ENCODE assay signal across 8 cellular contexts in the genomic region with DNA sequence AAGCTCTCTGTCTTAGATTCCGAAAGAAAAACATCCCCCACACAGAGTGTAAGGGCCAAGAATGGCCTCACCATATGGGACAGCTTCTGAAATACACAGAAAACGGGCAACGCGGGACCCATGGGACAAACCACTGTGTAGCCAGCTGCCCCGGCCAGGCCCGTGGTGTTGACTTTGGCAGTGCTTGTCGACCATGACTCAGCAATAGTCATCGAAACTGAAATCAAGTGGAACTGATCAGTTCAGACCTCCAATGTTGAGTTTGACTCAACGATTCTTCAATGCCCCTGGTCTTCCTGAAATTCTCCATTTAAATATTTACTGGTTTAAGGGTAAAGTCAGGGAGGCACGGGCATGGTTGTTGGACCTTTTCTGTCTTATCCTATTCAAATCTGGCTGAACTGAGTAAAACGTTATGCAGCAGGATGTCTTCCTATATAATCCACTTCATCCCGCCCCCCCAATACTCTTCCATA. TPM values are rescaled to one million over a fixed set of nuclear protein-coding genes. Genes with fewer than 3 reads are reported as not detected.
DNase-seq lines count a peak whose midpoint lies in the region; ATAC-seq and TF ChIP-seq lines count a peak whose summit lies in the region.

No MANE protein-coding gene starts in this region.

- intact Hi-C loops in A673 (cut with micrococcal nuclease; ENCODE audit: unreplicated experiment), result no loop called here
- intact Hi-C loops in lower leg skin (cut with DNase I; ENCODE audit: low total_unique reads), result no loop called here

- no peak for TF ChIP-seq RAD21 in Ishikawa (IDR thresholded peaks at IDR 0.05; ENCODE audit: low read depth)

- CTCF ChIA-PET in A673 (lab: Charles Lee), result no interaction called here

- no peak for TF ChIP-seq POLR2A in lower leg skin (IDR thresholded peaks at IDR 0.05)

- H3K9me3 ChIP-seq in A673 (ENCODE audit: low read depth, low read length, poor library complexity, severe bottlenecking), result no peaks in the 10 kb centered on the region

- H3K4me3 ChIP-seq in A673 (ENCODE audit: low read depth, low read length, poor library complexity, severe bottlenecking) (no peak overlapping the region), lower leg skin (ENCODE audit: low read depth, poor library complexity, severe bottlenecking) (no peak overlapping the region)

- peak overlapping the region; percentile 38 for H3K27ac ChIP-seq in A673 (ENCODE audit: low read depth, low read length, poor library complexity, severe bottlenecking)

- POLR2A ChIA-PET in A673 (lab: Charles Lee; ENCODE audit: low non-redundant PET), result no interaction called here

- no peak for TF ChIP-seq EP300 in Ishikawa (IDR thresholded peaks at IDR 0.05; ENCODE audit: borderline replicate concordance)

- TF ChIP-seq CTCF in A673 (conservative IDR thresholded peaks at IDR 0.05; ENCODE audit: low read depth, low read length), result no peak
- TF ChIP-seq CTCF in lower leg skin (IDR thresholded peaks at IDR 0.05), result no peak

- 63 to 64% methylated on average over 12 of the region's 12 CpGs for WGBS in lower leg skin, 2 donors

- BruUV-seq in A673 (replicated peaks; lab: Mats Ljungman, UMichigan), result no TSS peak

- H3K4me1 ChIP-seq in A673 (ENCODE audit: insufficient read depth, low read length, poor library complexity, severe bottlenecking), result peaks cover 21% of the 10 kb centered on the region

- H3K27me3 ChIP-seq in A673 (replicated peaks; ENCODE audit: insufficient read depth, low read depth, low read length, poor library complexity), result no peaks in the 10 kb centered on the region

- ATAC-seq in HG03175 (IDR thresholded peaks at IDR 0.05; ENCODE audit: unreplicated experiment) (no peak), GM21619 (IDR thresholded peaks at IDR 0.05; ENCODE audit: unreplicated experiment) (no peak)

- DNase-seq in A673 (ENCODE audit: low spot score), result no peak
- DNase-seq in brain pericyte (ENCODE audit: low read depth, low spot score), result peak; percentile 95
- peak; percentile 66 to 93 for DNase-seq in lower leg skin (ENCODE audit: low spot score in 2 of 2)
- DNase-seq in KG1 (lab: John Stamatoyannopoulos, UW), result no peak
- DNase-seq in T-helper 1 cell, result no peak

- no peaks in the 10 kb centered on the region for H3K36me3 ChIP-seq in A673 (ENCODE audit: insufficient read depth, low read length, poor library complexity, severe bottlenecking)

TF ChIP-seq in Ishikawa, 13 proteins besides CTCF, POLR2A, EP300 and RAD21:
- TF ChIP-seq NFIC (IDR thresholded peaks at IDR 0.05), result peak; percentile 80
- no peak for TF ChIP-seq EGR1 (IDR thresholded peaks at IDR 0.05)
- peak; percentile 66 for TF ChIP-seq TCF12 (IDR thresholded peaks at IDR 0.05; ENCODE audit: low read depth)
TF ChIP-seq in Ishikawa: peak in this region for 2.

RNA-seq across cellular contexts. Expression of gene ZFHX3, which starts 27.5 kb away (rescaled TPM):
- total RNA-seq in A673 (2021), result 21.7 and 21.8 TPM in 2 replicates
- 10 to 100 TPM in 2 of 4 donors, 1 to 10 TPM in 2; 3.4 to 14.9 (median 10.0) TPM for total RNA-seq in lower leg skin

Comparison
In these comparisons a context has a peak if more than half of its experiments do, and no peak if none do; other contexts are left out.
1. DNase-seq: peak in brain pericyte (single experiment) and lower leg skin (2 of 2); none in A673 (single experiment), KG1 (single experiment) and T-helper 1 cell (0 of 5).